Comparison of ENCODE assay signal across 7 cellular contexts in genomic region chr18:23587220-23587642, GRCh38. TPM values are rescaled to one million over a fixed set of nuclear protein-coding genes. Genes with fewer than 3 reads are reported as not detected.
DNase-seq lines count a peak whose midpoint lies in the region; ATAC-seq and TF ChIP-seq lines count a peak whose summit lies in the region.

No MANE protein-coding gene starts in this region.

- peaks cover 38% of the 10 kb centered on the region for H3K79me2 ChIP-seq in HCT116 (ENCODE audit: insufficient read depth, low read length)

- H2AFZ ChIP-seq in HCT116 (ENCODE audit: low read depth, low read length, poor library complexity, severe bottlenecking): peak overlapping the region; percentile 65

- H3K9me3 ChIP-seq in HCT116 (ENCODE audit: control insufficient read depth in 1 of 2, insufficient read depth in 1 of 2, low read depth in 1 of 2, low read length in 2 of 2): no peaks in the 10 kb centered on the region
- H3K9me3 ChIP-seq in T-helper 17 cell (ENCODE audit: control insufficient read depth, low read length, poor library complexity, severe bottlenecking): no peaks in the 10 kb centered on the region
- H3K9me3 ChIP-seq in right cardiac atrium (ENCODE audit: control insufficient read depth, low read length): no peaks in the 10 kb centered on the region

- RAD21 ChIA-PET in HCT116 (lab: Charles Lee; ENCODE audit: low non-redundant PET in 1 of 2, low total read pairs in 2 of 2, uncharacterized antibody in 2 of 2, unreplicated experiment in 2 of 2): no interaction called here

- peak overlapping the region; percentile 96; the same call in 1 of the 2 replicates for H3K9ac ChIP-seq in HCT116 (ENCODE audit: low read length)

- H3K27ac Mint-ChIP-seq in T-helper 17 cell: peak overlapping the region; percentile 91
- peak overlapping the region; percentile 89 for H3K27ac Mint-ChIP-seq in stimulated activated memory B cell treated with anti-CD40 and anti-IgM and Interleukin-4, amounts not matched to agents 10 μg/mL and 1 μg/mL and 100 μg/mL, for 72 hours

- no peak for ATAC-seq in HCT116
- no peak for ATAC-seq in T-helper 17 cell
- ATAC-seq in right cardiac atrium: no peak
- no peak for ATAC-seq in stimulated activated memory B cell treated with anti-CD40 and anti-IgM and Interleukin-4, amounts not matched to agents 10 μg/mL and 1 μg/mL and 100 μg/mL, for 72 hours

- H3K4me3 ChIP-seq in HCT116 (replicated peaks in 1 of 2; ENCODE audit: low read depth in 1 of 2, low read length in 2 of 2): peak overlapping the region; percentile 12 to 89
- H3K4me3 ChIP-seq in right cardiac atrium (ENCODE audit: low read length): peak overlapping the region; percentile 84

- H3K27me3 Mint-ChIP-seq in T-helper 17 cell: no peaks in the 10 kb centered on the region
- no peaks in the 10 kb centered on the region for H3K27me3 Mint-ChIP-seq in stimulated activated memory B cell treated with anti-CD40 and anti-IgM and Interleukin-4, amounts not matched to agents 10 μg/mL and 1 μg/mL and 100 μg/mL, for 72 hours

- peaks cover 19% of the 10 kb centered on the region for H3K4me1 Mint-ChIP-seq in T-helper 17 cell
- peaks cover 32% of the 10 kb centered on the region for H3K4me1 Mint-ChIP-seq in stimulated activated memory B cell treated with anti-CD40 and anti-IgM and Interleukin-4, amounts not matched to agents 10 μg/mL and 1 μg/mL and 100 μg/mL, for 72 hours

- no peaks in the 10 kb centered on the region for H4K20me1 ChIP-seq in HCT116 (ENCODE audit: insufficient read depth)

- whole genome bisulfite sequencing in right cardiac atrium: 34% methylated on average over 7 of the region's 7 CpGs

- no peaks in the 10 kb centered on the region for H3K9me3 Mint-ChIP-seq in stimulated activated memory B cell treated with anti-CD40 and anti-IgM and Interleukin-4, amounts not matched to agents 10 μg/mL and 1 μg/mL and 100 μg/mL, for 72 hours

- TSS peak; percentile 77 for BruUV-seq in HCT116 (replicated peaks; lab: Mats Ljungman, UMichigan)

- H3K27me3 ChIP-seq in HCT116 (ENCODE audit: insufficient read depth, low read length): no peaks in the 10 kb centered on the region
- H3K27me3 ChIP-seq in right cardiac atrium (ENCODE audit: control insufficient read depth, insufficient read depth): no peaks in the 10 kb centered on the region

- TF ChIP-seq CTCF in HCT116 (IDR thresholded peaks at IDR 0.05 in 2 of 3, conservative IDR thresholded peaks at IDR 0.05 in 1 of 3; ENCODE audit: borderline replicate concordance in 1 of 3, insufficient read depth in 1 of 3, low read depth in 2 of 3, low read length in 2 of 3): no peak

- peak overlapping the region; percentile 90 for H3K4me2 ChIP-seq in HCT116 (ENCODE audit: low read length)

- intact Hi-C loops in HCT116 (cut with micrococcal nuclease) (loop anchor here (1.0 to 5.0 kb wide), 3 partner anchors 71 to 134 kb away; partner anchors contain the start of gene RIOK3), right cardiac atrium (cut with DNase I) (loop anchor here (5.0 to 10.0 kb wide), 4 partner anchors 70 to 85 kb away; partner anchors contain the start of gene RMC1 (in 1 of the 4))

- H3K4me1 ChIP-seq in HCT116 (ENCODE audit: control insufficient read depth in 1 of 2, insufficient read depth in 2 of 2, low read length in 2 of 2) (peaks cover 8 to 23% of the 10 kb centered on the region in 2 experiments), right cardiac atrium (ENCODE audit: control insufficient read depth, insufficient read depth, low read length) (peaks cover 5% of the 10 kb centered on the region)

- CTCF ChIA-PET in HCT116 (lab: Charles Lee): interaction anchor here (0.9 to 1.5 kb wide), 2 partner anchors 44 to 108 kb away, joined by 4 read pairs; no protein-coding TSS in a partner anchor

- no peaks in the 10 kb centered on the region for H3K36me3 Mint-ChIP-seq in T-helper 17 cell (ENCODE audit: low read depth)
- no peaks in the 10 kb centered on the region for H3K36me3 Mint-ChIP-seq in stimulated activated memory B cell treated with anti-CD40 and anti-IgM and Interleukin-4, amounts not matched to agents 10 μg/mL and 1 μg/mL and 100 μg/mL, for 72 hours

- DNase-seq in HCT116 (ENCODE audit: low read depth, low spot score) (no peak), T-helper 17 cell (no peak), right cardiac atrium (no peak), MV-4-11 (lab: John Stamatoyannopoulos, UW) (no peak), GM19238 (ENCODE audit: insufficient read length, low spot score) (no peak), NCI-H2196 treated with DMSO at 0.1 percent for 48 hours (lab: John Stamatoyannopoulos, UW; ENCODE audit: unreplicated experiment) (no peak)

- POLR2A ChIA-PET in HCT116 (lab: Charles Lee): interaction anchor here (0.8 kb wide), 1 partner anchor 116 kb away, joined by 3 read pairs; no protein-coding TSS in a partner anchor

- TF ChIP-seq POLR2A in HCT116 (IDR thresholded peaks at IDR 0.05; ENCODE audit: borderline replicate concordance, extremely low read depth, insufficient read depth, insufficient read length): no peak

- TF ChIP-seq RAD21 in HCT116 (IDR thresholded peaks at IDR 0.05; ENCODE audit: low read depth): no peak

- H3K27ac ChIP-seq in HCT116 (ENCODE audit: low read depth, low read length) (peak overlapping the region; percentile 1; the same call in 1 of the 2 replicates), right cardiac atrium (ENCODE audit: low read length) (no peak overlapping the region)

- no peaks in the 10 kb centered on the region for H3K9me2 ChIP-seq in HCT116 (ENCODE audit: insufficient read depth)

- H3K4me3 Mint-ChIP-seq in T-helper 17 cell: peak overlapping the region; percentile 90
- H3K4me3 Mint-ChIP-seq in stimulated activated memory B cell treated with anti-CD40 and anti-IgM and Interleukin-4, amounts not matched to agents 10 μg/mL and 1 μg/mL and 100 μg/mL, for 72 hours: peak overlapping the region; percentile 90

- H3K36me3 ChIP-seq in HCT116 (ENCODE audit: control insufficient read depth in 1 of 2, insufficient read depth in 2 of 2, low read length in 2 of 2): no peaks in the 10 kb centered on the region

TF ChIP-seq in HCT116, 20 proteins besides CTCF, POLR2A, EP300 and RAD21:
- no peak for TF ChIP-seq TCF7L2 (IDR thresholded peaks at IDR 0.05; ENCODE audit: borderline replicate concordance, extremely low read depth, insufficient read depth, insufficient read length)
- no peak for TF ChIP-seq EZH2 (IDR thresholded peaks at IDR 0.05)
- no peak for TF ChIP-seq CBX3 (IDR thresholded peaks at IDR 0.05; ENCODE audit: low read depth)
- no peak for TF ChIP-seq ZFX (IDR thresholded peaks at IDR 0.05)
- TF ChIP-seq FOSL1 (IDR thresholded peaks at IDR 0.05; ENCODE audit: low read depth): no peak
- TF ChIP-seq SRF (IDR thresholded peaks at IDR 0.05; ENCODE audit: low read depth): no peak
- no peak for TF ChIP-seq POLR2AphosphoS5 (IDR thresholded peaks at IDR 0.05; ENCODE audit: low read depth, low read length)
- no peak for TF ChIP-seq SP1 (IDR thresholded peaks at IDR 0.05; ENCODE audit: low read depth)
- TF ChIP-seq ZNF274 (IDR thresholded peaks at IDR 0.05; ENCODE audit: low read depth, low read length): no peak
- TF ChIP-seq YY1 (IDR thresholded peaks at IDR 0.05; ENCODE audit: extremely low read depth, insufficient replicate concordance, low read depth, low read length): no peak
- no peak for TF ChIP-seq EGR1 (IDR thresholded peaks at IDR 0.05; ENCODE audit: low read depth)
- no peak for TF ChIP-seq JUND (IDR thresholded peaks at IDR 0.05)

RNA-seq across cellular contexts. Expression of gene NPC1, which starts 0.9 kb away (rescaled TPM):
- total RNA-seq in HCT116 (2021; ENCODE audit: unreplicated experiment) (51.6 TPM), T-helper 17 cell (10 to 100 TPM; 43.5 to 45.8 TPM), right cardiac atrium (10 to 100 TPM; 13.4 to 22.1 (median 15.7) TPM)
- 47.8 and 68.4 TPM in 2 replicates for polyA plus RNA-seq in HCT116 (2012)
- 12.8 TPM for polyA plus RNA-seq in right cardiac atrium
